ENCODE assay signal across 8 cellular contexts in the genomic region with DNA sequence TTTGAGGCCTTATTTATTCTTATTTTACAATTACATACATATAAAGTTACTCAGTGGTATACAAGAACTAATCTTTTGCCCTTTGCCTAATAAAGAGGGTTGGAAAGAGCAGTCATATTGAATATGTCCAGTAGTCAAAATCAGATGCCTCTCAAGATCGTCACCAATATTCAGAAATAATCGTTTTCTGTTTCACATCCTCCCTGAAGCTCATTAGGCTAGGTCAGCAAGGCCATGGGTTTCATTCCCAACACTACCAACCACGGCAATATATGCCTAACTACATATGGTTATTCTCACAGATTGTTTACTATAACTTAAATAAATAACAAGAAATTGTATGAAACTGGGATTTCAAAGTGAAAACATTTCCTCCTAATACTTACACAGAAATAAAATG.
"Had no signal": no experiment of that assay in that cellular context is flagged by ENCODE, and none has a peak within 500 bp of the region (broad histone marks: within the 10 kb centered on the region; RNA-seq: fewer than 3 reads in every experiment).

No MANE protein-coding gene starts in this region.

- H3K4me3 Mint-ChIP-seq: IgD-negative memory B cell had no signal

- ATAC-seq: HepG2, K562 had no signal

- H3K27ac Mint-ChIP-seq: IgD-negative memory B cell had no signal

- H3K4me3 ChIP-seq: K562 had no signal

- DNase-seq: IMR-90, KBM-7, KG1 had no signal

- H3K27ac ChIP-seq: HL-60 had no signal

- H3K4me1 Mint-ChIP-seq: IgD-negative memory B cell had no signal

- FAIRE-seq: HepG2, HTR-8/SVneo, K562 had no signal

- H3K27me3 Mint-ChIP-seq: IgD-negative memory B cell had no signal

- H3K36me3 Mint-ChIP-seq: IgD-negative memory B cell had no signal
